In the genomic region with DNA sequence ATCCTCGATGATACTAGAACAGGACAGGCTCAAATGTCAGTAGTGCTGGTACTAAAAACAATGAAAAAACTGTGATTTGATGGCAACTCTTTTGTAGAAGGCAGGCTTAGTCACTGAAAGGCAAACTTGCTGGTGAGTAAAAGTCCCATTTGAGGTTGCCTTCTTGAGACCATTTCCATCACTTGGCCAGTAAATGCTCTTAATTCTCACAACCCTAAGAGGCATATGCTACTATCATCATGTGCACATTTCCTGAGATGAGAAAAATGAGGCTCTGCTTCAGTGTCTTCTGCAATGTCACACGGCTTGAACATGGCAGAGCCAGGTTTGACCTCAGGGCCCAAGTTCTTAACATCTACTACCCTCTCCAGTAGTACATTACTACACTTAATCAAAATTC, we compare ENCODE assay signal across 1 cellular context.
TF ChIP-seq lines count a peak whose summit lies in the region.

No MANE protein-coding gene starts in this region.

TF ChIP-seq in IMR-90, 13 proteins besides CTCF, POLR2A, EP300 and RAD21 (continued from another document):
- TF ChIP-seq, protein P1, sequence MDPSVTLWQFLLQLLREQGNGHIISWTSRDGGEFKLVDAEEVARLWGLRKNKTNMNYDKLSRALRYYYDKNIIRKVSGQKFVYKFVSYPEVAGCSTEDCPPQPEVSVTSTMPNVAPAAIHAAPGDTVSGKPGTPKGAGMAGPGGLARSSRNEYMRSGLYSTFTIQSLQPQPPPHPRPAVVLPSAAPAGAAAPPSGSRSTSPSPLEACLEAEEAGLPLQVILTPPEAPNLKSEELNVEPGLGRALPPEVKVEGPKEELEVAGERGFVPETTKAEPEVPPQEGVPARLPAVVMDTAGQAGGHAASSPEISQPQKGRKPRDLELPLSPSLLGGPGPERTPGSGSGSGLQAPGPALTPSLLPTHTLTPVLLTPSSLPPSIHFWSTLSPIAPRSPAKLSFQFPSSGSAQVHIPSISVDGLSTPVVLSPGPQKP (IDR thresholded peaks at IDR 0.05; ENCODE audit: borderline replicate concordance, low read depth, low read length) = no peak
- TF ChIP-seq, protein P2, sequence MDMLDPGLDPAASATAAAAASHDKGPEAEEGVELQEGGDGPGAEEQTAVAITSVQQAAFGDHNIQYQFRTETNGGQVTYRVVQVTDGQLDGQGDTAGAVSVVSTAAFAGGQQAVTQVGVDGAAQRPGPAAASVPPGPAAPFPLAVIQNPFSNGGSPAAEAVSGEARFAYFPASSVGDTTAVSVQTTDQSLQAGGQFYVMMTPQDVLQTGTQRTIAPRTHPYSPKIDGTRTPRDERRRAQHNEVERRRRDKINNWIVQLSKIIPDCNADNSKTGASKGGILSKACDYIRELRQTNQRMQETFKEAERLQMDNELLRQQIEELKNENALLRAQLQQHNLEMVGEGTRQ (IDR thresholded peaks at IDR 0.05; ENCODE audit: low read depth, low read length) = no peak
- TF ChIP-seq SMC3 (IDR thresholded peaks at IDR 0.05; ENCODE audit: low read depth, low read length) = no peak
TF ChIP-seq in IMR-90: peak in this region for 0.
